13 cellular contexts compared by ENCODE assay signal in the genomic region with DNA sequence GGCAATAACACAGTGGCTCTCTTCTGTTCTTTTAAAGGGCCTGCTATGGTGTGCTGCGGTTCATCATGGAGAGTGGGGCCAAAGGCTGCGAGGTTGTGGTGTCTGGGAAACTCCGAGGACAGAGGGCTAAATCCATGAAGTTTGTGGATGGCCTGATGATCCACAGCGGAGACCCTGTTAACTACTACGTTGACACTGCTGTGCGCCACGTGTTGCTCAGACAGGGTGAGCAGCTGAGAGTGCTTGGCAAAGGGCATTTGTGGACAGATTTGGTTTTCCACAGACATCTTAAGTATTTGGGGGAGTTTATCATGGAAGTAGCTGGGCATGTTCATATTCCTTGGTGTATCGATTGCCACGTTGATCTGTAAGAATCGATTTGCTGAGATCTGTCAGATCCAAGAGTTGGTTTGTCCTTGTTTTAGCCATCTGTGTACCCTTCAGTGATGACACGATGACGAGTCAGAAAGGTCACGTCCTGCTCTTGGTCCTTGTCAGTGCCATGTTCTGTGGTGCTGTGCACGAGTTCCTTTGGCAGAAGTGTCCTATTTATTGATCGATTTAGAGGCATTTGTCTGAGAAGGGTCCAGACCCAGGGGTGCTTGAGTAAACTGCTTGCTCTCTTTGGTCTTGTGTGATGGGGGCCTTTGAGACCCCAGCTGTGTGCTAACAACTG. TPM values are rescaled to one million over a fixed set of nuclear protein-coding genes. Genes with fewer than 3 reads are reported as not detected.
DNase-seq lines count a peak whose midpoint lies in the region; ATAC-seq and TF ChIP-seq lines count a peak whose summit lies in the region.
"Had no signal": no experiment of that assay in that cellular context is flagged by ENCODE, and none has a peak within 500 bp of the region (broad histone marks: within the 10 kb centered on the region; RNA-seq: fewer than 3 reads in every experiment).

No MANE protein-coding gene starts in this region.

- intact Hi-C loops in natural killer cell (cut with micrococcal nuclease): no loop called here

- TF ChIP-seq CTCF in natural killer cell (IDR thresholded peaks at IDR 0.05): no peak

- H3K27me3 Mint-ChIP-seq in CD4-positive, CD25-positive, alpha-beta regulatory T cell: no peaks in the 10 kb centered on the region
- no peaks in the 10 kb centered on the region for H3K27me3 Mint-ChIP-seq in natural killer cell (ENCODE audit: low read depth in 2 of 2)

- WGBS in GM23248 (ENCODE audit: low coverage in 1 of 2, low lambda C conversion rate in 2 of 2, missing lambda C conversion rate in 2 of 2), 2 experiments: 67 to 70% methylated on average over 15 of the region's 15 CpGs

- peaks cover 48% of the 10 kb centered on the region for H3K36me3 Mint-ChIP-seq in CD4-positive, CD25-positive, alpha-beta regulatory T cell
- peaks cover 12% of the 10 kb centered on the region for H3K36me3 Mint-ChIP-seq in natural killer cell

- H3K27me3 ChIP-seq in CD4-positive, CD25-positive, alpha-beta regulatory T cell (ENCODE audit: control insufficient read depth, insufficient read depth, low read length): no peaks in the 10 kb centered on the region
- H3K27me3 ChIP-seq in GM23248 (replicated peaks; ENCODE audit: insufficient read depth): no peaks in the 10 kb centered on the region
- H3K27me3 ChIP-seq: heart right ventricle, Peyer's patch, right atrium auricular region, suprapubic skin had no signal

- no peaks in the 10 kb centered on the region for H3K9me3 Mint-ChIP-seq in CD4-positive, CD25-positive, alpha-beta regulatory T cell
- H3K9me3 Mint-ChIP-seq in natural killer cell: no peaks in the 10 kb centered on the region

- H2AFZ ChIP-seq in GM23248: no peak overlapping the region

- H3K9me3 ChIP-seq in CD4-positive, CD25-positive, alpha-beta regulatory T cell (ENCODE audit: control insufficient read depth in 2 of 2, low read length in 2 of 2): no peaks in the 10 kb centered on the region
- H3K9me3 ChIP-seq in GM23248 (ENCODE audit: low read depth): no peaks in the 10 kb centered on the region
- H3K9me3 ChIP-seq: heart right ventricle, Peyer's patch, right atrium auricular region, suprapubic skin had no signal

- peaks cover 24% of the 10 kb centered on the region for H4K20me1 ChIP-seq in GM23248 (ENCODE audit: insufficient read depth)

- in situ Hi-C loops in GM23248 (cut with MboI): no loop called here

- no peak overlapping the region for H3K27ac ChIP-seq in CD4-positive, CD25-positive, alpha-beta regulatory T cell (ENCODE audit: insufficient read depth, low read length, poor library complexity, severe bottlenecking)
- H3K27ac ChIP-seq in GM23248: no peak overlapping the region
- H3K27ac ChIP-seq: Peyer's patch, right atrium auricular region, suprapubic skin had no signal

- H3K4me3 ChIP-seq in CD4-positive, CD25-positive, alpha-beta regulatory T cell (ENCODE audit: low read depth, low read length): no peak overlapping the region
- no peak overlapping the region for H3K4me3 ChIP-seq in GM23248
- H3K4me3 ChIP-seq: heart right ventricle, Peyer's patch, right atrium auricular region, suprapubic skin had no signal

- H3K4me1 ChIP-seq in CD4-positive, CD25-positive, alpha-beta regulatory T cell (ENCODE audit: control insufficient read depth, insufficient read depth, low read length, poor library complexity, severe bottlenecking): peaks cover 39% of the 10 kb centered on the region
- peaks cover 33% of the 10 kb centered on the region for H3K4me1 ChIP-seq in GM23248 (ENCODE audit: insufficient read depth)

- H3K9me2 ChIP-seq in GM23248 (ENCODE audit: insufficient read depth): no peaks in the 10 kb centered on the region

- ATAC-seq in CD4-positive, CD25-positive, alpha-beta regulatory T cell (ENCODE audit: low read depth in 2 of 2): no peak
- no peak for ATAC-seq in natural killer cell
- ATAC-seq in HG03521 (IDR thresholded peaks at IDR 0.05; ENCODE audit: unreplicated experiment): no peak
- ATAC-seq in HG03095 (IDR thresholded peaks at IDR 0.05; ENCODE audit: unreplicated experiment): no peak
- ATAC-seq: heart right ventricle had no signal

- peaks cover 6 to 73% (median 47%) of the 10 kb centered on the region in 4 donors for H3K4me1 Mint-ChIP-seq in CD4-positive, CD25-positive, alpha-beta regulatory T cell
- peaks cover 56 to 65% of the 10 kb centered on the region in 2 donors for H3K4me1 Mint-ChIP-seq in natural killer cell

- peak overlapping the region; percentile 38 to 52 (median 39) for H3K27ac Mint-ChIP-seq in CD4-positive, CD25-positive, alpha-beta regulatory T cell
- peak overlapping the region; percentile 40 to 98 for H3K27ac Mint-ChIP-seq in natural killer cell

- no peak overlapping the region for H3K4me2 ChIP-seq in GM23248 (ENCODE audit: unreplicated experiment)

- peak overlapping the region; percentile 46 for H3K9ac ChIP-seq in GM23248

- peaks cover 62% of the 10 kb centered on the region for H3K36me3 ChIP-seq in CD4-positive, CD25-positive, alpha-beta regulatory T cell (ENCODE audit: control insufficient read depth, insufficient read depth, low read length)
- peaks cover 71% of the 10 kb centered on the region for H3K36me3 ChIP-seq in GM23248 (ENCODE audit: low read depth)

- peaks cover 77% of the 10 kb centered on the region for H3F3A ChIP-seq in GM23248 (ENCODE audit: insufficient read depth)

- peaks cover 90% of the 10 kb centered on the region for H3K79me2 ChIP-seq in GM23248 (ENCODE audit: insufficient read depth)

- no peak for DNase-seq in CD4-positive, CD25-positive, alpha-beta regulatory T cell
- DNase-seq in GM23248 (no peak), natural killer cell (no peak), C1 segment of cervical spinal cord (lab: John Stamatoyannopoulos, UW) (no peak)
- peak; percentile 44 to 50 for DNase-seq in activated T-cell treated with anti-CD3 and anti-CD28 coated beads, Interleukin-2, amount 50 U/mL, for 48 hours
- DNase-seq: heart right ventricle, NCI-H1105, NCI-H345, Peyer's patch had no signal

- H3K4me3 Mint-ChIP-seq in CD4-positive, CD25-positive, alpha-beta regulatory T cell: peak overlapping the region in 1 of 4 donors; percentile 28
- H3K4me3 Mint-ChIP-seq in natural killer cell: no peak overlapping the region

RNA-seq across cellular contexts. Expression of a gene that starts 4.8 kb away (rescaled TPM):
- total RNA-seq in CD4-positive, CD25-positive, alpha-beta regulatory T cell: 3,495 TPM
- polyA plus RNA-seq in CD4-positive, CD25-positive, alpha-beta regulatory T cell: 1,000 to 10,000 TPM; 3,908 to 6,708 (median 5,568) TPM
- total RNA-seq in GM23248 (2014; rRNA removed; shearing (Covaris generic)): 915 and 1,048 TPM in 2 replicates
- 896 and 915 TPM in 2 replicates for polyA plus RNA-seq in GM23248 (2016; fragmentation: Nextera tagmentation; extraction: Ambion mirVana)
- total RNA-seq in natural killer cell: 1,000 to 10,000 TPM; 2,027 to 2,376 (median 2,290) TPM

RNA-seq across cellular contexts. Expression of a gene that starts 28.9 kb away (rescaled TPM):
- 0.47 TPM for total RNA-seq in CD4-positive, CD25-positive, alpha-beta regulatory T cell
- polyA plus RNA-seq in CD4-positive, CD25-positive, alpha-beta regulatory T cell: under 1 TPM in 3 of 4 donors, not detected in 1; 0.31 to 0.78 (median 0.49) TPM
- 10.5 and 13.0 TPM in 2 replicates for total RNA-seq in GM23248 (2014; rRNA removed; shearing (Covaris generic))
- polyA plus RNA-seq in GM23248 (2016; fragmentation: Nextera tagmentation; extraction: Ambion mirVana): 5.7 and 6.3 TPM in 2 replicates
- under 1 TPM; 0.40 to 0.93 (median 0.54) TPM for total RNA-seq in natural killer cell

RNA-seq across cellular contexts. Expression of a gene that starts 52.7 kb away (rescaled TPM):
- total RNA-seq in CD4-positive, CD25-positive, alpha-beta regulatory T cell: 36.1 TPM
- 1 to 10 TPM; 5.1 to 8.0 (median 5.8) TPM for polyA plus RNA-seq in CD4-positive, CD25-positive, alpha-beta regulatory T cell
- 2.1 and 3.1 TPM in 2 replicates for total RNA-seq in GM23248 (2014; rRNA removed; shearing (Covaris generic))
- 2.0 and 2.2 TPM in 2 replicates for polyA plus RNA-seq in GM23248 (2016; fragmentation: Nextera tagmentation; extraction: Ambion mirVana)
- total RNA-seq in natural killer cell: 100 to 1,000 TPM; 128 to 200 (median 174) TPM

Comparison
In these comparisons a context has a peak if more than half of its experiments do, and no peak if none do; other contexts are left out.
1. DNase-seq: peak in activated T-cell treated with anti-CD3 and anti-CD28 coated beads, Interleukin-2, amount 50 U/mL, for 48 hours (2 of 2); none in CD4-positive, CD25-positive, alpha-beta regulatory T cell (0 of 3), GM23248 (single experiment), natural killer cell (single experiment) and C1 segment of cervical spinal cord (0 of 14).